In the genomic region with DNA sequence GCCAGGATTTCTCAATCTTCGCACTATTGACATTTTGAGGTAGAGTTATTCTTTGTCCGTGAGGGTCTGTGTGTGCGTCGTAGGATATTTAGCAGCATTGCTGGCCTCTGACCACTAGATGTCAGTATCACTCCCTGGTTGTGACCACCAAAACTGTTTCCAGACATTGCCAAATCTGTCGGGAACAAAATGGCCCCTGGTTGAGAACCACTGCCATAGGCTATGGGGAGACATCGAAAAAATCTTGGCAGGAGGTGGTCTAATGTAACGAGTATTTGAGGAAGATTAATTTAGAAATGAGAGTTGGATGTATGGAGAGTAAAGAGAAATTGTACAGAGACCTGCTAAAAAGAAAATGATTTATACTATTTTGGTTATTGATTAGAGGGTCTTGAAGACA, we compare ENCODE assay signal across 8 cellular contexts.
DNase-seq lines count a peak whose midpoint lies in the region; ATAC-seq, FAIRE-seq and TF ChIP-seq lines count a peak whose summit lies in the region.

No MANE protein-coding gene starts in this region.

- H3K27me3 ChIP-seq in neuron (ENCODE audit: insufficient read depth, low read length) = no peaks in the 10 kb centered on the region

- H3K4me1 ChIP-seq in neuron (ENCODE audit: insufficient read depth, low read length) = no peaks in the 10 kb centered on the region

- H3K9me3 Mint-ChIP-seq in activated T-cell treated with anti-CD3 and anti-CD28 coated beads, Interleukin-2, amount 50 U/mL, for 4 hours = no peaks in the 10 kb centered on the region

- no peaks in the 10 kb centered on the region for H3K36me3 ChIP-seq in neuron (ENCODE audit: insufficient read depth, low read length)

- no peak overlapping the region for H3K4me3 Mint-ChIP-seq in activated T-cell treated with anti-CD3 and anti-CD28 coated beads, Interleukin-2, amount 50 U/mL, for 4 hours

- TF ChIP-seq CTCF in fibroblast of villous mesenchyme (IDR thresholded peaks at IDR 0.05; ENCODE audit: insufficient read depth, low read depth, low read length) = peak; percentile 80

- H3K36me3 Mint-ChIP-seq in activated T-cell treated with anti-CD3 and anti-CD28 coated beads, Interleukin-2, amount 50 U/mL, for 4 hours (ENCODE audit: insufficient read depth) = peaks cover 6% of the 10 kb centered on the region

- in situ Hi-C loops in G401 (cut with HindIII; ENCODE audit: low sequenced_read_pairs) = no loop called here

- FAIRE-seq in urothelium cell line (lab: Jason Lieb, UNC) = no peak

- peak; percentile 56 for ATAC-seq in HG02840 (IDR thresholded peaks at IDR 0.05; ENCODE audit: low FRiP score, unreplicated experiment)
- ATAC-seq in activated T-cell treated with anti-CD3 and anti-CD28 coated beads, Interleukin-2, amount 50 U/mL, for 4 hours = peak; percentile 60 to 77
- no peak for ATAC-seq in GM18873 (IDR thresholded peaks at IDR 0.05; ENCODE audit: low FRiP score, unreplicated experiment)

- no peaks in the 10 kb centered on the region for H3K9me3 ChIP-seq in neuron (ENCODE audit: low read length)

- H3K4me1 Mint-ChIP-seq in activated T-cell treated with anti-CD3 and anti-CD28 coated beads, Interleukin-2, amount 50 U/mL, for 4 hours (ENCODE audit: low read depth) = peaks cover 19% of the 10 kb centered on the region

- DNase-seq in G401 (ENCODE audit: low spot score) (peak; percentile 54), NCI-H526 treated with DMSO at 0.1 percent for 48 hours (lab: John Stamatoyannopoulos, UW) (peak; percentile 44), fibroblast of villous mesenchyme (ENCODE audit: low read depth) (peak; percentile 60), urothelium cell line (ENCODE audit: low spot score) (peak; percentile 30)
- DNase-seq in activated T-cell treated with anti-CD3 and anti-CD28 coated beads, Interleukin-2, amount 50 U/mL, for 4 hours = peak; percentile 6

- H3K27me3 Mint-ChIP-seq in activated T-cell treated with anti-CD3 and anti-CD28 coated beads, Interleukin-2, amount 50 U/mL, for 4 hours (ENCODE audit: low read depth) = no peaks in the 10 kb centered on the region

- H3K4me3 ChIP-seq in fibroblast of villous mesenchyme (ENCODE audit: low read depth, low read length) = no peak overlapping the region
- H3K4me3 ChIP-seq in neuron (ENCODE audit: low read length) = no peak overlapping the region

- H2AFZ ChIP-seq in neuron (ENCODE audit: low read depth, low read length) = peak overlapping the region; percentile 6

Comparison
In these comparisons a context has a peak if more than half of its experiments do, and no peak if none do; other contexts are left out.
1. DNase-seq: peak in every context shown above with its lines; median percentile 60 in fibroblast of villous mesenchyme; 54 in G401; 44 in NCI-H526 treated with DMSO at 0.1 percent for 48 hours; 30 in urothelium cell line; 6 in activated T-cell treated with anti-CD3 and anti-CD28 coated beads, Interleukin-2, amount 50 U/mL, for 4 hours.